ENCODE assay signal across 1 cellular context in the genomic region with DNA sequence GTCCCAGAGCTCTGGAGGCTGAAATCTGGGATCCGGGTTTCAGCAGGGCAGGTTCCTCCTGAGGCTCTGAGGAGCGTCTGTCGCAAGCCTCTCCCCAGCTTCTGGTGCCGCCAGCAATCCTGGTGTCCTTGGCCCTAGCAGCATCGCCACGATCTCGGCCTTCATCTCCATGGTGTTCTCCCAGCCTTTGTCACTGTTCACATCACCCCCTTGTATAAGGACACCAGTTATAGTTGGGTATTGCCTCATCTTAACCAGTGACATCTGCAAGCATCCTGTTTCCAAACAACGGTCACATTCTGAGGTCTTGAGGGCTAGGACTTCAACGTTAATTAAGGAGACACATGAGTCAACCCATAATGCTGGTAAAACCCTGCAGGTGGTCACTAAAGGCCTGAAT.
TF ChIP-seq lines count a peak whose summit lies in the region.

No MANE protein-coding gene starts in this region.

TF ChIP-seq in SK-N-SH treated with all-trans-retinoic acid at 6 μM for 48 hours, 23 proteins besides CTCF, POLR2A, EP300 and RAD21 (continued from another document):
- TF ChIP-seq, protein P1, sequence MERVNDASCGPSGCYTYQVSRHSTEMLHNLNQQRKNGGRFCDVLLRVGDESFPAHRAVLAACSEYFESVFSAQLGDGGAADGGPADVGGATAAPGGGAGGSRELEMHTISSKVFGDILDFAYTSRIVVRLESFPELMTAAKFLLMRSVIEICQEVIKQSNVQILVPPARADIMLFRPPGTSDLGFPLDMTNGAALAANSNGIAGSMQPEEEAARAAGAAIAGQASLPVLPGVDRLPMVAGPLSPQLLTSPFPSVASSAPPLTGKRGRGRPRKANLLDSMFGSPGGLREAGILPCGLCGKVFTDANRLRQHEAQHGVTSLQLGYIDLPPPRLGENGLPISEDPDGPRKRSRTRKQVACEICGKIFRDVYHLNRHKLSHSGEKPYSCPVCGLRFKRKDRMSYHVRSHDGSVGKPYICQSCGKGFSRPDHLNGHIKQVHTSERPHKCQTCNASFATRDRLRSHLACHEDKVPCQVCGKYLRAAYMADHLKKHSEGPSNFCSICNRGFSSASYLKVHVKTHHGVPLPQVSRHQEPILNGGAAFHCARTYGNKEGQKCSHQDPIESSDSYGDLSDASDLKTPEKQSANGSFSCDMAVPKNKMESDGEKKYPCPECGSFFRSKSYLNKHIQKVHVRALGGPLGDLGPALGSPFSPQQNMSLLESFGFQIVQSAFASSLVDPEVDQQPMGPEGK (CRISPR knock-in tag; IDR thresholded peaks at IDR 0.05; ENCODE audit: borderline replicate concordance): no peak
- TF ChIP-seq ISL1 (CRISPR knock-in tag; IDR thresholded peaks at IDR 0.05): no peak
